Comparison of ENCODE assay signal across 21 cellular contexts in genomic region chr16:58454856-58455255, GRCh38.
"Had no signal": no experiment of that assay in that cellular context is flagged by ENCODE, and none has a peak within 500 bp of the region (broad histone marks: within the 10 kb centered on the region; RNA-seq: fewer than 3 reads in every experiment).

No MANE protein-coding gene starts in this region.

- H3K9me3 Mint-ChIP-seq: mesothelial cell of epicardium had no signal

- H3K36me3 Mint-ChIP-seq: mesothelial cell of epicardium had no signal

- H3K4me3 ChIP-seq: colonic mucosa, dorsolateral prefrontal cortex, esophagus muscularis mucosa, gastroesophageal sphincter, heart right ventricle, left lung, lower lobe of right lung, mucosa of descending colon had no signal

- H3K36me3 ChIP-seq: colonic mucosa, esophagus muscularis mucosa, gastroesophageal sphincter, heart right ventricle, left lung, lower lobe of right lung had no signal

- H3K4me1 ChIP-seq: colonic mucosa, gastroesophageal sphincter, left lung had no signal

- H3K9me3 ChIP-seq: colonic mucosa, esophagus muscularis mucosa, gastroesophageal sphincter, heart right ventricle, left lung, lower lobe of right lung, mucosa of descending colon had no signal

- ATAC-seq: foreskin keratinocyte, gastroesophageal sphincter, heart right ventricle, left cardiac atrium, left lung, left ventricle myocardium superior, lower lobe of right lung, mucosa of descending colon had no signal

- H3K27me3 ChIP-seq: colonic mucosa, dorsolateral prefrontal cortex, heart right ventricle had no signal

- DNase-seq: colonic mucosa; cortex of kidney; dermis blood vessel endothelial cell; dorsolateral prefrontal cortex; effector CD4-positive, alpha-beta T cell; effector memory CD4-positive, alpha-beta T cell; foreskin keratinocyte; heart right ventricle; hippocampal formation; left cardiac atrium; left lung; left ventricle myocardium superior; lower lobe of right lung; mesenchymal stem cell; mucosa of descending colon had no signal

- H3K27ac Mint-ChIP-seq: mesothelial cell of epicardium had no signal

- H3K27ac ChIP-seq: colonic mucosa, dorsolateral prefrontal cortex, esophagus muscularis mucosa, foreskin keratinocyte, gastroesophageal sphincter, left lung, lower lobe of right lung had no signal

- FAIRE-seq: frontal cortex, islet of Langerhans, keratinocyte had no signal

- H3K4me3 Mint-ChIP-seq: mesothelial cell of epicardium had no signal
